ENCODE assay signal across 8 cellular contexts in genomic region chr2:204108301-204108700, GRCh38.
A peak's percentile ranks its signal among the peaks of the same experiment; 100 is the strongest.
DNase-seq lines count a peak whose midpoint lies in the region; ATAC-seq and TF ChIP-seq lines count a peak whose summit lies in the region.

No MANE protein-coding gene starts in this region.

- H3K4me3 ChIP-seq in breast epithelium, result no peak overlapping the region
- H3K4me3 ChIP-seq in effector memory CD4-positive, alpha-beta T cell (ENCODE audit: insufficient read depth, low read depth, low read length, poor library complexity, severe bottlenecking), result peak overlapping the region; percentile 31

- peaks cover 51% of the 10 kb centered on the region for H3K27me3 Mint-ChIP-seq in MCF 10A (ENCODE audit: insufficient read depth, unreplicated experiment)
- peaks cover 11% of the 10 kb centered on the region for H3K27me3 Mint-ChIP-seq in nephron (ENCODE audit: low read depth)
- H3K27me3 Mint-ChIP-seq in CD14-positive monocyte (ENCODE audit: low read depth in 3 of 3), result peaks cover 8 to 17% (median 9%) of the 10 kb centered on the region in 3 donors

- no peaks in the 10 kb centered on the region for H3K36me3 ChIP-seq in breast epithelium
- H3K36me3 ChIP-seq in effector memory CD4-positive, alpha-beta T cell (ENCODE audit: control insufficient read depth, insufficient read depth, low read length), result no peaks in the 10 kb centered on the region

- DNase-seq in MCF 10A (ENCODE audit: unreplicated experiment) (peak; percentile 38), breast epithelium (ENCODE audit: low spot score in 2 of 2) (no peak), LHCN-M2 (ENCODE audit: low read depth) (peak; percentile 9), CD14-positive monocyte (ENCODE audit: low spot score) (no peak)
- peak; percentile 21 to 38 (median 22) for DNase-seq in effector memory CD4-positive, alpha-beta T cell

- intact Hi-C loops in MCF 10A (cut with micrococcal nuclease), result no loop called here
- intact Hi-C loops in breast epithelium (cut with DNase I; ENCODE audit: low total_unique reads), result no loop called here
- intact Hi-C loops in CD14-positive monocyte (cut with micrococcal nuclease), result no loop called here

- POLR2A ChIA-PET in MCF 10A (lab: Yijun Ruan, JAX), result no interaction called here

- TF ChIP-seq POLR2A in breast epithelium (IDR thresholded peaks at IDR 0.05), result no peak

- H3K4me3 Mint-ChIP-seq in MCF 10A (ENCODE audit: unreplicated experiment) (no peak overlapping the region), nephron (peak overlapping the region in 1 of 3 experiments; percentile 11), CD14-positive monocyte (no peak overlapping the region)

- H3K27me3 ChIP-seq in breast epithelium, result no peaks in the 10 kb centered on the region
- H3K27me3 ChIP-seq in effector memory CD4-positive, alpha-beta T cell (replicated peaks; ENCODE audit: control insufficient read depth, insufficient read depth, low read length, poor library complexity, severe bottlenecking), result no peaks in the 10 kb centered on the region

- H3K27ac ChIP-seq in breast epithelium (no peak overlapping the region), VCaP (peak overlapping the region; percentile 78)
- H3K27ac ChIP-seq in effector memory CD4-positive, alpha-beta T cell (ENCODE audit: insufficient read depth, low read length, poor library complexity, severe bottlenecking), result no peak overlapping the region

- no peaks in the 10 kb centered on the region for H3K4me1 ChIP-seq in breast epithelium
- peaks cover 29% of the 10 kb centered on the region for H3K4me1 ChIP-seq in effector memory CD4-positive, alpha-beta T cell (ENCODE audit: control insufficient read depth, insufficient read depth, low read length, poor library complexity, severe bottlenecking)

- H3K4me1 Mint-ChIP-seq in MCF 10A (ENCODE audit: insufficient read depth, unreplicated experiment), result no peaks in the 10 kb centered on the region
- peaks cover 52% of the 10 kb centered on the region for H3K4me1 Mint-ChIP-seq in nephron
- H3K4me1 Mint-ChIP-seq in CD14-positive monocyte, result peaks cover 23% of the 10 kb centered on the region

- H3K36me3 Mint-ChIP-seq in MCF 10A (ENCODE audit: insufficient read depth, unreplicated experiment), result no peaks in the 10 kb centered on the region
- no peaks in the 10 kb centered on the region for H3K36me3 Mint-ChIP-seq in nephron (ENCODE audit: low read depth)
- no peaks in the 10 kb centered on the region for H3K36me3 Mint-ChIP-seq in CD14-positive monocyte

- ATAC-seq in GM18873 (IDR thresholded peaks at IDR 0.05; ENCODE audit: low FRiP score, unreplicated experiment), result no peak

- H3K27ac Mint-ChIP-seq in MCF 10A (ENCODE audit: low read depth, unreplicated experiment) (no peak overlapping the region), nephron (peak overlapping the region; percentile 77 to 83 (median 77)), CD14-positive monocyte (no peak overlapping the region)

- CTCF ChIA-PET in MCF 10A (lab: Yijun Ruan, JAX), result no interaction called here

- TF ChIP-seq CTCF in MCF 10A (IDR thresholded peaks at IDR 0.05; ENCODE audit: unreplicated experiment), result peak; percentile 34
- TF ChIP-seq CTCF in breast epithelium (IDR thresholded peaks at IDR 0.05), result peak in 1 of 3 donors; percentile 24
- peak; percentile 70 for TF ChIP-seq CTCF in VCaP (conservative IDR thresholded peaks at IDR 0.05)
- peak; percentile 59 to 83 (median 78) for TF ChIP-seq CTCF in nephron (IDR thresholded peaks at IDR 0.05; ENCODE audit: unreplicated experiment in 3 of 3)
- no peak for TF ChIP-seq CTCF in CD14-positive monocyte (IDR thresholded peaks at IDR 0.05)

- H3K9me3 Mint-ChIP-seq in MCF 10A (ENCODE audit: unreplicated experiment), result no peaks in the 10 kb centered on the region
- no peaks in the 10 kb centered on the region for H3K9me3 Mint-ChIP-seq in nephron
- no peaks in the 10 kb centered on the region for H3K9me3 Mint-ChIP-seq in CD14-positive monocyte

- no peaks in the 10 kb centered on the region for H3K9me3 ChIP-seq in breast epithelium
- no peaks in the 10 kb centered on the region for H3K9me3 ChIP-seq in effector memory CD4-positive, alpha-beta T cell (ENCODE audit: control insufficient read depth, low read length)

- no TSS peak for BruUV-seq in MCF 10A (replicated peaks; lab: Mats Ljungman, UMichigan)

Comparison
In these comparisons a context has a peak if more than half of its experiments do, and no peak if none do; other contexts are left out.
1. DNase-seq: peak in MCF 10A (single experiment), LHCN-M2 (single experiment) and effector memory CD4-positive, alpha-beta T cell (3 of 3); none in breast epithelium (0 of 2) and CD14-positive monocyte (single experiment).
2. H3K27ac Mint-ChIP-seq: peak in nephron (3 of 3); none in MCF 10A (single experiment) and CD14-positive monocyte (0 of 7).